In the genomic region with DNA sequence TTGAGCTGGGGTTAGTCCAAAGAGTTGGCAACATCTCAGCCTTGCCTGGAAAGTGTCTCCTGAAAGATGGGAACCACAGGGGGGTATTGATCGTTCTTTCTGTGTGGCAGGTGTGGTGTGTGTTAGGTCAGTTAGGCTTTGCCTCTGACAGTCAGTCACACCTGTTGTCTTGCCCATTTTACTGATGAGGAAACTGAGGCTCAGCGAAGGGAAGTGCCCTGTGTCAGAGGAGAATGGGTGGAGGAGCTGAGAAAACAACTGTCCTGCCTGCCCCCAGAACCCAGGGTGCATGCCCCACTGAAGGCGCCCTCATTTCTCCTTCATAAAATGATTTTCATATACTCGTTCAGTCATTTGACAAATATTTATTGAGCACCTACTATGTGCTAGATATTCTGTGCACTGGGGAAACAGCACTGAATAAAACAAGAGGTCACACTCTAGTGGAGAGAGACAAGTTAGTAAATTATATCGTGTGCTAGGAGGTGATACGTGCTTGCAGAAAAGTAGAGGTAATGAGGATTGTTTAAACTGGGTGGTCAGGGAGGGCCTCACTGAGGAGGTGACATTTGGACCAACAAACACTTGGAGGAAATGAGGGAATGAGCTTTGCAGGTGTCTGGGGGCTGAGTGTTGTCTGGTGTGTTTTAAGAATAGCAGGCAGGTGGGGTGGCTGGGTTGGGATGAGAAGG, we compare ENCODE assay signal across 10 cellular contexts. TPM values are rescaled to one million over a fixed set of nuclear protein-coding genes. Genes with fewer than 3 reads are reported as not detected.
DNase-seq lines count a peak whose midpoint lies in the region; ATAC-seq and TF ChIP-seq lines count a peak whose summit lies in the region.
"Had no signal": no experiment of that assay in that cellular context is flagged by ENCODE, and none has a peak within 500 bp of the region (broad histone marks: within the 10 kb centered on the region; RNA-seq: fewer than 3 reads in every experiment).

No MANE protein-coding gene starts in this region.

- H3K27me3 ChIP-seq in OCI-LY3 (ENCODE audit: low read depth, low read length) = peaks cover 12% of the 10 kb centered on the region
- H3K27me3 ChIP-seq in psoas muscle (ENCODE audit: insufficient read depth in 3 of 3, low read length in 2 of 3) = peaks cover 0 to 39% (median 20%) of the 10 kb centered on the region in 3 donors

- no peaks in the 10 kb centered on the region for H4K20me1 ChIP-seq in OCI-LY3 (ENCODE audit: insufficient read depth, low read length)

- H3K27ac ChIP-seq in OCI-LY3 (ENCODE audit: low read length) = no peak overlapping the region
- H3K27ac ChIP-seq in psoas muscle = no peak overlapping the region

- H3K36me3 ChIP-seq in OCI-LY3 (replicated peaks; ENCODE audit: low read depth, low read length) = peaks cover 31% of the 10 kb centered on the region
- H3K36me3 ChIP-seq in psoas muscle (ENCODE audit: insufficient read depth in 1 of 2, low read depth in 1 of 2) = peaks cover 0 to 14% of the 10 kb centered on the region in 2 donors

- H3K4me1 ChIP-seq in OCI-LY3 (ENCODE audit: low read length) (peaks cover 13% of the 10 kb centered on the region), psoas muscle (no peaks in the 10 kb centered on the region)

- H3K9me3 ChIP-seq in OCI-LY3 (ENCODE audit: insufficient read depth, low read length) = no peaks in the 10 kb centered on the region
- H3K9me3 ChIP-seq in psoas muscle = no peaks in the 10 kb centered on the region

- DNase-seq in GM12864 (ENCODE audit: low read depth) (no peak), endothelial cell (ENCODE audit: low spot score) (no peak), psoas muscle (no peak), NCI-H446 treated with DMSO at 0.1 percent for 48 hours (lab: John Stamatoyannopoulos, UW) (no peak), C1 segment of cervical spinal cord (lab: John Stamatoyannopoulos, UW) (no peak), RPMI8226 (no peak)
- DNase-seq: NCI-H2029 had no signal

- TF ChIP-seq CTCF in GM12864 (IDR thresholded peaks at IDR 0.05; ENCODE audit: low read depth, low read length, missing control alignments) = no peak
- TF ChIP-seq CTCF in OCI-LY3 (IDR thresholded peaks at IDR 0.05; ENCODE audit: low read depth, low read length) = no peak
- no peak for TF ChIP-seq CTCF in endothelial cell (IDR thresholded peaks at IDR 0.05; ENCODE audit: unreplicated experiment)
- no peak for TF ChIP-seq CTCF in psoas muscle (IDR thresholded peaks at IDR 0.05)

- H3K27me3 Mint-ChIP-seq in endothelial cell (ENCODE audit: unreplicated experiment) = peaks cover 8% of the 10 kb centered on the region

- peak overlapping the region; percentile 94 for H3K4me2 ChIP-seq in OCI-LY3 (ENCODE audit: low read length)

- peaks cover 9% of the 10 kb centered on the region for H3K79me2 ChIP-seq in OCI-LY3 (ENCODE audit: low read length)

- peak overlapping the region; percentile 70 for H3K4me3 Mint-ChIP-seq in endothelial cell (ENCODE audit: unreplicated experiment)

- H3K9me3 Mint-ChIP-seq in endothelial cell (ENCODE audit: unreplicated experiment) = no peaks in the 10 kb centered on the region

- ATAC-seq in psoas muscle = no peak

- no peak overlapping the region for H2AFZ ChIP-seq in OCI-LY3 (ENCODE audit: low read depth, low read length)

- H3K4me1 Mint-ChIP-seq in endothelial cell (ENCODE audit: unreplicated experiment) = peaks cover 21% of the 10 kb centered on the region

- peak overlapping the region; percentile 85 for H3K4me3 ChIP-seq in GM12864 (ENCODE audit: low read depth, low read length)
- peak overlapping the region; percentile 81 for H3K4me3 ChIP-seq in OCI-LY3 (ENCODE audit: low read length)
- H3K4me3 ChIP-seq in psoas muscle = peak overlapping the region; percentile 63

- 77 to 91% (median 78%) methylated on average over 6 of the region's 6 CpGs for WGBS in psoas muscle, 3 donors

- intact Hi-C loops in psoas muscle (cut with DNase I) = no loop called here

- peaks cover 26% of the 10 kb centered on the region for H3K36me3 Mint-ChIP-seq in endothelial cell (ENCODE audit: low read depth, unreplicated experiment)

- no peak overlapping the region for H3K27ac Mint-ChIP-seq in endothelial cell (ENCODE audit: unreplicated experiment)

- peak overlapping the region; percentile 86 for H3K9ac ChIP-seq in OCI-LY3 (ENCODE audit: low read length)

RNA-seq across cellular contexts. Expression of a gene that starts 1.6 kb away (rescaled TPM):
- 78.7 TPM for total RNA-seq in endothelial cell (ENCODE audit: unreplicated experiment)
- total RNA-seq in psoas muscle = 10 to 100 TPM in 3 of 4 donors, 1 to 10 TPM in 1; 9.5 to 14.8 (median 11.7) TPM
- 10 to 100 TPM in 2 of 3 donors, 1 to 10 TPM in 1; 6.4 to 19.1 (median 11.5) TPM for polyA plus RNA-seq in psoas muscle

RNA-seq across cellular contexts. Expression of a gene that starts 13.1 kb away (rescaled TPM):
- total RNA-seq in endothelial cell (ENCODE audit: unreplicated experiment) (0.67 TPM), psoas muscle (under 1 TPM in 3 of 4 donors, not detected in 1; 0.56 to 0.65 (median 0.58) TPM)
- polyA plus RNA-seq in psoas muscle = under 1 TPM in 1 of 3 donors, not detected in 2; 0.13 TPM
- total RNA-seq: dermis blood vessel endothelial cell, mucosa of gallbladder had no signal

RNA-seq across cellular contexts. Expression of a gene that starts 17.5 kb away (rescaled TPM):
- total RNA-seq in endothelial cell (ENCODE audit: unreplicated experiment) = not detected
- total RNA-seq in psoas muscle = 100 to 1,000 TPM; 409 to 860 (median 548) TPM
- polyA plus RNA-seq in psoas muscle = 100 to 1,000 TPM; 210 to 581 (median 299) TPM
- total RNA-seq: dermis blood vessel endothelial cell had no signal

RNA-seq across cellular contexts. Expression of a gene that starts 21.3 kb away (rescaled TPM):
- total RNA-seq in endothelial cell (ENCODE audit: unreplicated experiment) (0.10 TPM), psoas muscle (10 to 100 TPM in 3 of 4 donors, 1 to 10 TPM in 1; 3.3 to 22.1 (median 17.3) TPM)
- 10 to 100 TPM in 1 of 3 donors, 1 to 10 TPM in 2; 3.2 to 17.1 (median 9.5) TPM for polyA plus RNA-seq in psoas muscle

RNA-seq across cellular contexts. Expression of a gene that starts 40.5 kb away (rescaled TPM):
- total RNA-seq in endothelial cell (ENCODE audit: unreplicated experiment) = not detected
- total RNA-seq in psoas muscle = not detected
- under 1 TPM; 0.10 to 0.38 (median 0.13) TPM for polyA plus RNA-seq in psoas muscle

Comparison
In these comparisons a context has a peak if more than half of its experiments do, and no peak if none do; other contexts are left out.
1. RNA of a gene that starts 17.5 kb away (total RNA-seq): 409 to 860 TPM in psoas muscle; not detected in endothelial cell (single experiment); every median in the first group is over 100 times any median in the second.
2. Peak in every context shown above with its lines, with median percentiles within 50 percentile points of each other: H3K4me3 ChIP-seq.